ENCODE assay signal across 8 cellular contexts in genomic region chr5:112861638-112861985, GRCh38. TPM values are rescaled to one million over a fixed set of nuclear protein-coding genes. Genes with fewer than 3 reads are reported as not detected.
DNase-seq lines count a peak whose midpoint lies in the region; ATAC-seq and TF ChIP-seq lines count a peak whose summit lies in the region.

No MANE protein-coding gene starts in this region.

- peaks cover 23% of the 10 kb centered on the region for H3K36me3 ChIP-seq in brain microvascular endothelial cell (replicated peaks)
- peaks cover 17 to 39% of the 10 kb centered on the region in 2 experiments for H3K36me3 ChIP-seq in mesenchymal stem cell (ENCODE audit: control insufficient read depth in 1 of 2, insufficient read depth in 2 of 2, low read depth in 1 of 2, low read length in 2 of 2)
- peaks cover 37% of the 10 kb centered on the region for H3K36me3 ChIP-seq in upper lobe of right lung

- H2BK5ac ChIP-seq in mesenchymal stem cell (ENCODE audit: low read depth, low read length, poor library complexity, severe bottlenecking), result no peak overlapping the region

- H3K4me3 ChIP-seq in brain microvascular endothelial cell (ENCODE audit: low read depth, low read length) (peak overlapping the region; percentile 84), mesenchymal stem cell (ENCODE audit: insufficient read depth in 1 of 2, low read depth in 1 of 2, low read length in 2 of 2) (peak overlapping the region; percentile 76 to 100), upper lobe of right lung (peak overlapping the region; percentile 95)

- H4K91ac ChIP-seq in mesenchymal stem cell (ENCODE audit: low read length), result no peak overlapping the region

- ATAC-seq in upper lobe of right lung (no peak), GM18907 (IDR thresholded peaks at IDR 0.05; ENCODE audit: unreplicated experiment) (no peak)

- H3K4me3 Mint-ChIP-seq in activated naive CD4-positive, alpha-beta T cell treated with anti-CD3 and anti-CD28 coated beads, Interleukin-2, amount 50 U/mL, for 24 hours, result peak overlapping the region; percentile 96

- no peak overlapping the region for H3K14ac ChIP-seq in mesenchymal stem cell (ENCODE audit: low read length in 2 of 2)

- H3K18ac ChIP-seq in mesenchymal stem cell (ENCODE audit: low read depth in 1 of 2, low read length in 2 of 2), result peak overlapping the region in 1 of 2 experiments; percentile 46

- H3K27me3 ChIP-seq in brain microvascular endothelial cell (replicated peaks), result no peaks in the 10 kb centered on the region
- H3K27me3 ChIP-seq in mesenchymal stem cell (ENCODE audit: control insufficient read depth in 1 of 2, insufficient read depth in 1 of 2, low read length in 2 of 2), result no peaks in the 10 kb centered on the region
- H3K27me3 ChIP-seq in upper lobe of right lung, result no peaks in the 10 kb centered on the region

- H3K9me3 ChIP-seq in mesenchymal stem cell (ENCODE audit: control insufficient read depth, low read length) (no peaks in the 10 kb centered on the region), upper lobe of right lung (no peaks in the 10 kb centered on the region)

- no peak overlapping the region for H3K23ac ChIP-seq in mesenchymal stem cell (ENCODE audit: low read length in 2 of 2)

- peak overlapping the region; percentile 58 for H4K8ac ChIP-seq in mesenchymal stem cell (ENCODE audit: low read length)

- peak overlapping the region in 1 of 2 experiments; percentile 22 for H3K4ac ChIP-seq in mesenchymal stem cell (ENCODE audit: low read depth in 1 of 2, low read length in 2 of 2)

- TF ChIP-seq CTCF in brain microvascular endothelial cell (IDR thresholded peaks at IDR 0.05; ENCODE audit: low read depth, low read length, missing control alignments), result no peak
- no peak for TF ChIP-seq CTCF in upper lobe of right lung (IDR thresholded peaks at IDR 0.05)

- H3K27ac ChIP-seq in brain microvascular endothelial cell (peak overlapping the region; percentile 74), mesenchymal stem cell (ENCODE audit: low read length, poor library complexity, severe bottlenecking) (peak overlapping the region; percentile 66), upper lobe of right lung (peak overlapping the region; percentile 82)

- no peaks in the 10 kb centered on the region for H3K27me3 Mint-ChIP-seq in activated naive CD4-positive, alpha-beta T cell treated with anti-CD3 and anti-CD28 coated beads, Interleukin-2, amount 50 U/mL, for 24 hours

- no peak overlapping the region for H2BK120ac ChIP-seq in mesenchymal stem cell (ENCODE audit: low read depth, low read length)

- peak overlapping the region; percentile 71 for H3K4me2 ChIP-seq in mesenchymal stem cell (ENCODE audit: low read length, poor library complexity, severe bottlenecking)

- peaks cover 3% of the 10 kb centered on the region for H3K79me1 ChIP-seq in mesenchymal stem cell (replicated peaks; ENCODE audit: low read length, poor library complexity, severe bottlenecking)

- no peak for DNase-seq in activated naive CD4-positive, alpha-beta T cell treated with Interleukin-2 at 50 U/mL for 16 hours
- no peak for DNase-seq in brain microvascular endothelial cell
- no peak for DNase-seq in mesenchymal stem cell
- no peak for DNase-seq in upper lobe of right lung
- no peak for DNase-seq in SHP77 treated with DMSO at 0.1 percent for 48 hours (lab: John Stamatoyannopoulos, UW)
- DNase-seq in NCI-H1417 (lab: John Stamatoyannopoulos, UW), result no peak

- intact Hi-C loops in upper lobe of right lung (cut with DNase I), result no loop called here

- peak overlapping the region; percentile 100 for H3K9ac ChIP-seq in mesenchymal stem cell (ENCODE audit: low read length)

- no peak overlapping the region for H2AFZ ChIP-seq in mesenchymal stem cell (ENCODE audit: low read depth, low read length)

- in situ Hi-C loops in brain microvascular endothelial cell (cut with HindIII; ENCODE audit: low pct_ligation_motif_present, low sequenced_read_pairs), result no loop called here

- H3K27ac Mint-ChIP-seq in activated naive CD4-positive, alpha-beta T cell treated with anti-CD3 and anti-CD28 coated beads, Interleukin-2, amount 50 U/mL, for 24 hours, result peak overlapping the region; percentile 98

- no peaks in the 10 kb centered on the region for H3K9me3 Mint-ChIP-seq in activated naive CD4-positive, alpha-beta T cell treated with anti-CD3 and anti-CD28 coated beads, Interleukin-2, amount 50 U/mL, for 24 hours

- H2AK5ac ChIP-seq in mesenchymal stem cell (ENCODE audit: low read length, severe bottlenecking), result no peak overlapping the region

- H2BK15ac ChIP-seq in mesenchymal stem cell (ENCODE audit: low read depth, poor library complexity, severe bottlenecking), result no peak overlapping the region

- peaks cover 10% of the 10 kb centered on the region for H3K4me1 ChIP-seq in mesenchymal stem cell (ENCODE audit: control insufficient read depth, insufficient read depth, low read depth, low read length)
- peaks cover 24% of the 10 kb centered on the region for H3K4me1 ChIP-seq in upper lobe of right lung

- peaks cover 3% of the 10 kb centered on the region for H3K36me3 Mint-ChIP-seq in activated naive CD4-positive, alpha-beta T cell treated with anti-CD3 and anti-CD28 coated beads, Interleukin-2, amount 50 U/mL, for 24 hours

- H3K4me1 Mint-ChIP-seq in activated naive CD4-positive, alpha-beta T cell treated with anti-CD3 and anti-CD28 coated beads, Interleukin-2, amount 50 U/mL, for 24 hours, result peaks cover 30% of the 10 kb centered on the region

- WGBS in mesenchymal stem cell, result 0% methylated on average over 7 of the region's 8 CpGs

- no peak overlapping the region for H2BK12ac ChIP-seq in mesenchymal stem cell (ENCODE audit: low read length in 2 of 2)

RNA-seq across cellular contexts. Expression of gene SRP19, which starts 0.5 kb away (rescaled TPM):
- 113 TPM for polyA plus RNA-seq in mesenchymal stem cell (2013, experiment 1 of 2)
- 115 TPM for polyA plus RNA-seq in mesenchymal stem cell (2013, experiment 2 of 2)
- 22.8 TPM for total RNA-seq in upper lobe of right lung
